ENCODE assay signal across 8 cellular contexts in the genomic region with DNA sequence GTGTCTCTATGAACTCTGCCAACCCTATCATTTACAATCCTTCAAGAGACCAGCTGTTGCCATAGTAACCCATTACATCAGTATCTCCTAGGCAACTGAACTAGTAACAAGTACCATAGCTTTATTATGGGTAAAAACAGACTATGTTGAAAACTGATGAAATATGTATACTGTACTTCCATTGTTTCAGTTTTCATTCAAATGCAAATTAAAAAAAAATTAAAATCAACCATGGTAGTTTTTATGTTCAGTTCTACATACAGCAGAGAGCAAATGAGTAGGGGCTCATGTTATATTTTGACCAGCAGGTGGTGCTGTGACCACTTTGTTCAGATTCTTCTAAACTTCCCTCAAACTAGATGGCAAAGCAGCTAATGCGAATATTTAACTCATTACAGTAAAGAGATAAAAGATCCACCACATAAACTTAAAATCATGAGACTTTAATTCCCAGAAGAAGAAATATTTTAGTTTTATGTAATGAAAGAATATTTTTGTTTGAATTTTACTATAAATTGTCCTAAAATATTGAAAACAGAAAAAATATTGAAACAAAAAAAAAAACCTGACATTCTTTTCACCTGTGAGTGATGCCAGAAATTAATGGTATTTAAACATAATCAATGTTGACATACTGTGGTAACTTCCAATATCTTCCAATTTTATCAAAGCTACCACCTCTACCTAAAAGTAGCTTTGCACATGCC.
DNase-seq lines count a peak whose midpoint lies in the region; ATAC-seq and TF ChIP-seq lines count a peak whose summit lies in the region.

No MANE protein-coding gene starts in this region.

- H3K9me3 ChIP-seq in right atrium auricular region: no peaks in the 10 kb centered on the region
- no peaks in the 10 kb centered on the region for H3K9me3 ChIP-seq in gastrocnemius medialis

- peak; percentile 67 to 88 for TF ChIP-seq CTCF in right atrium auricular region (IDR thresholded peaks at IDR 0.05)
- TF ChIP-seq CTCF in gastrocnemius medialis (IDR thresholded peaks at IDR 0.05 in 4 of 5, conservative IDR thresholded peaks at IDR 0.05 in 1 of 5): peak; percentile 68 to 83 (median 76)

- H3K4me3 ChIP-seq in right atrium auricular region: no peak overlapping the region
- H3K4me3 ChIP-seq in gastrocnemius medialis: no peak overlapping the region

- no peak overlapping the region for H3K27ac ChIP-seq in right atrium auricular region
- peak overlapping the region in 3 of 4 donors; percentile 62 to 76 (median 67) for H3K27ac ChIP-seq in gastrocnemius medialis

- peak; percentile 94 for ATAC-seq in SK-N-SH treated with all-trans-retinoic acid at 6 μM for 48 hours
- peak; percentile 71 to 77 for ATAC-seq in gastrocnemius medialis
- no peak for ATAC-seq in HG03457 (IDR thresholded peaks at IDR 0.05; ENCODE audit: unreplicated experiment)

- H3K4me1 ChIP-seq in right atrium auricular region: peaks cover 0 to 31% of the 10 kb centered on the region in 2 donors
- peaks cover 14 to 15% of the 10 kb centered on the region in 2 donors for H3K4me1 ChIP-seq in gastrocnemius medialis

- intact Hi-C loops in gastrocnemius medialis (cut with DNase I; ENCODE audit: low total_unique reads): loop anchor here (5.0 to 10.0 kb wide), 6 partner anchors 218 to 1455 kb away; no protein-coding TSS in a partner anchor

- CTCF ChIA-PET in HEK293T (lab: Yijun Ruan, JAX): interaction anchor here (0.5 to 2.3 kb wide), 10 partner anchors 10 to 1536 kb away, joined by 3 to 8 read pairs (median 4); no protein-coding TSS in a partner anchor

- TF ChIP-seq POLR2A in gastrocnemius medialis (IDR thresholded peaks at IDR 0.05): no peak

- POLR2A ChIA-PET in HEK293T (lab: Yijun Ruan, JAX): interaction anchor here (1.4 to 2.0 kb wide), 2 partner anchors 152 to 154 kb away, joined by 3 to 7 read pairs; a partner anchor contains a TSS

- in situ Hi-C loops in gastrocnemius medialis (cut with MboI; ENCODE audit: low sequenced_read_pairs in 4 of 4): loop anchor here (10.0 to 25.0 kb wide), 6 partner anchors 155 to 1535 kb away; a partner anchor contains a TSS

- DNase-seq in ELF-1 (ENCODE audit: low read depth, low spot score): peak; percentile 69
- DNase-seq in HEK293T (ENCODE audit: extremely low spot score): peak; percentile 41
- DNase-seq in NCI-H1092 treated with DMSO at 0.1 percent for 48 hours (lab: John Stamatoyannopoulos, UW): peak; percentile 84
- peak; percentile 66 for DNase-seq in amniotic stem cell (lab: John Stamatoyannopoulos, UW)
- DNase-seq in right atrium auricular region (ENCODE audit: low spot score): peak; percentile 79
- peak; percentile 23 to 61 for DNase-seq in gastrocnemius medialis

- H3K36me3 ChIP-seq in right atrium auricular region: peaks cover 27% of the 10 kb centered on the region
- H3K36me3 ChIP-seq in gastrocnemius medialis: peaks cover 0 to 59% of the 10 kb centered on the region in 2 donors

- H3K27me3 ChIP-seq in right atrium auricular region: no peaks in the 10 kb centered on the region
- no peaks in the 10 kb centered on the region for H3K27me3 ChIP-seq in gastrocnemius medialis

TF ChIP-seq in HEK293T, 16 proteins besides CTCF, POLR2A, EP300 and RAD21:
- no peak for TF ChIP-seq TARDBP (IDR thresholded peaks at IDR 0.05)
- TF ChIP-seq SUZ12 (IDR thresholded peaks at IDR 0.05): no peak
- TF ChIP-seq, protein P1, sequence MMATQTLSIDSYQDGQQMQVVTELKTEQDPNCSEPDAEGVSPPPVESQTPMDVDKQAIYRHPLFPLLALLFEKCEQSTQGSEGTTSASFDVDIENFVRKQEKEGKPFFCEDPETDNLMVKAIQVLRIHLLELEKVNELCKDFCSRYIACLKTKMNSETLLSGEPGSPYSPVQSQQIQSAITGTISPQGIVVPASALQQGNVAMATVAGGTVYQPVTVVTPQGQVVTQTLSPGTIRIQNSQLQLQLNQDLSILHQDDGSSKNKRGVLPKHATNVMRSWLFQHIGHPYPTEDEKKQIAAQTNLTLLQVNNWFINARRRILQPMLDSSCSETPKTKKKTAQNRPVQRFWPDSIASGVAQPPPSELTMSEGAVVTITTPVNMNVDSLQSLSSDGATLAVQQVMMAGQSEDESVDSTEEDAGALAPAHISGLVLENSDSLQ (IDR thresholded peaks at IDR 0.05): no peak
- TF ChIP-seq HDGF (IDR thresholded peaks at IDR 0.05; ENCODE audit: borderline replicate concordance): no peak

TF ChIP-seq in SK-N-SH treated with all-trans-retinoic acid at 6 μM for 48 hours, 23 proteins besides CTCF, POLR2A, EP300 and RAD21:
- TF ChIP-seq ESRRG (CRISPR knock-in tag; IDR thresholded peaks at IDR 0.05) (no peak), SNAI2 (CRISPR knock-in tag; IDR thresholded peaks at IDR 0.05) (no peak), ZNF70 (CRISPR knock-in tag; IDR thresholded peaks at IDR 0.05) (no peak), PPARA (CRISPR knock-in tag; IDR thresholded peaks at IDR 0.05; ENCODE audit: borderline replicate concordance) (no peak), RARB (CRISPR knock-in tag; IDR thresholded peaks at IDR 0.05) (no peak)
- TF ChIP-seq, protein P2, sequence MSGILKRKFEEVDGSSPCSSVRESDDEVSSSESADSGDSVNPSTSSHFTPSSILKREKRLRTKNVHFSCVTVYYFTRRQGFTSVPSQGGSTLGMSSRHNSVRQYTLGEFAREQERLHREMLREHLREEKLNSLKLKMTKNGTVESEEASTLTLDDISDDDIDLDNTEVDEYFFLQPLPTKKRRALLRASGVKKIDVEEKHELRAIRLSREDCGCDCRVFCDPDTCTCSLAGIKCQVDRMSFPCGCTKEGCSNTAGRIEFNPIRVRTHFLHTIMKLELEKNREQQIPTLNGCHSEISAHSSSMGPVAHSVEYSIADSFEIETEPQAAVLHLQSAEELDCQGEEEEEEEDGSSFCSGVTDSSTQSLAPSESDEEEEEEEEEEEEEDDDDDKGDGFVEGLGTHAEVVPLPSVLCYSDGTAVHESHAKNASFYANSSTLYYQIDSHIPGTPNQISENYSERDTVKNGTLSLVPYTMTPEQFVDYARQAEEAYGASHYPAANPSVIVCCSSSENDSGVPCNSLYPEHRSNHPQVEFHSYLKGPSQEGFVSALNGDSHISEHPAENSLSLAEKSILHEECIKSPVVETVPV (CRISPR knock-in tag; IDR thresholded peaks at IDR 0.05): no peak
- TF ChIP-seq, protein P3, sequence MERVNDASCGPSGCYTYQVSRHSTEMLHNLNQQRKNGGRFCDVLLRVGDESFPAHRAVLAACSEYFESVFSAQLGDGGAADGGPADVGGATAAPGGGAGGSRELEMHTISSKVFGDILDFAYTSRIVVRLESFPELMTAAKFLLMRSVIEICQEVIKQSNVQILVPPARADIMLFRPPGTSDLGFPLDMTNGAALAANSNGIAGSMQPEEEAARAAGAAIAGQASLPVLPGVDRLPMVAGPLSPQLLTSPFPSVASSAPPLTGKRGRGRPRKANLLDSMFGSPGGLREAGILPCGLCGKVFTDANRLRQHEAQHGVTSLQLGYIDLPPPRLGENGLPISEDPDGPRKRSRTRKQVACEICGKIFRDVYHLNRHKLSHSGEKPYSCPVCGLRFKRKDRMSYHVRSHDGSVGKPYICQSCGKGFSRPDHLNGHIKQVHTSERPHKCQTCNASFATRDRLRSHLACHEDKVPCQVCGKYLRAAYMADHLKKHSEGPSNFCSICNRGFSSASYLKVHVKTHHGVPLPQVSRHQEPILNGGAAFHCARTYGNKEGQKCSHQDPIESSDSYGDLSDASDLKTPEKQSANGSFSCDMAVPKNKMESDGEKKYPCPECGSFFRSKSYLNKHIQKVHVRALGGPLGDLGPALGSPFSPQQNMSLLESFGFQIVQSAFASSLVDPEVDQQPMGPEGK (CRISPR knock-in tag; IDR thresholded peaks at IDR 0.05; ENCODE audit: borderline replicate concordance): no peak

Comparison
In these comparisons a context has a peak if more than half of its experiments do, and no peak if none do; other contexts are left out.
1. H3K27ac ChIP-seq: peak in gastrocnemius medialis (3 of 4); none in right atrium auricular region (0 of 2).
2. Peak in every context shown above with its lines, with median percentiles within 50 percentile points of each other: DNase-seq.